ENCODE assay signal across 8 cellular contexts in genomic region chr12:32558941-32559340, GRCh38.
DNase-seq lines count a peak whose midpoint lies in the region; ATAC-seq and TF ChIP-seq lines count a peak whose summit lies in the region.

No MANE protein-coding gene starts in this region.

- H3K27ac ChIP-seq in RWPE2 (ENCODE audit: poor library complexity, severe bottlenecking): no peak overlapping the region
- no peak overlapping the region for H3K27ac ChIP-seq in WERI-Rb-1

- no peak overlapping the region for H3K4me3 ChIP-seq in RWPE2 (ENCODE audit: severe bottlenecking)
- H3K4me3 ChIP-seq in WERI-Rb-1 (ENCODE audit: low read depth, low read length): no peak overlapping the region

- peaks cover 6% of the 10 kb centered on the region for H3K4me1 ChIP-seq in RWPE2 (ENCODE audit: insufficient read depth, poor library complexity, severe bottlenecking)

- H3K27me3 ChIP-seq in RWPE2 (ENCODE audit: insufficient read depth, poor library complexity, severe bottlenecking) (no peaks in the 10 kb centered on the region), WERI-Rb-1 (ENCODE audit: insufficient read depth, low read depth, severe bottlenecking) (no peaks in the 10 kb centered on the region)

- no peaks in the 10 kb centered on the region for H3K9me3 Mint-ChIP-seq in osteocyte (ENCODE audit: unreplicated experiment)

- peak overlapping the region; percentile 60 for H3K27ac Mint-ChIP-seq in osteocyte (ENCODE audit: unreplicated experiment)

- POLR2A ChIA-PET in HEK293T (lab: Yijun Ruan, JAX): no interaction called here

- DNase-seq in RWPE2 (ENCODE audit: low spot score): no peak
- DNase-seq in osteocyte (ENCODE audit: extremely low spot score, unreplicated experiment): no peak
- DNase-seq in NCI-H1694 treated with DMSO at 0.1 percent for 48 hours (lab: John Stamatoyannopoulos, UW): no peak
- no peak for DNase-seq in NCI-H146 (lab: John Stamatoyannopoulos, UW)
- DNase-seq in HEK293T (ENCODE audit: extremely low spot score): no peak
- no peak for DNase-seq in WERI-Rb-1

- H3K36me3 Mint-ChIP-seq in osteocyte (ENCODE audit: unreplicated experiment): peaks cover 4% of the 10 kb centered on the region

- H3K36me3 ChIP-seq in RWPE2 (ENCODE audit: low read depth) (no peaks in the 10 kb centered on the region; the same call in 1 of the 2 replicates), WERI-Rb-1 (no peaks in the 10 kb centered on the region)

- H3K9me3 ChIP-seq in RWPE2 (ENCODE audit: severe bottlenecking) (no peaks in the 10 kb centered on the region), WERI-Rb-1 (ENCODE audit: severe bottlenecking) (no peaks in the 10 kb centered on the region)

- CTCF ChIA-PET in HEK293T (lab: Yijun Ruan, JAX): no interaction called here

- H3K4me3 Mint-ChIP-seq in osteocyte (ENCODE audit: unreplicated experiment): no peak overlapping the region

- TF ChIP-seq CTCF in RWPE2 (IDR thresholded peaks at IDR 0.05; ENCODE audit: poor library complexity, severe bottlenecking) (no peak), osteocyte (IDR thresholded peaks at IDR 0.05) (no peak), WERI-Rb-1 (IDR thresholded peaks at IDR 0.05; ENCODE audit: low read depth, low read length) (no peak)

- H3K4me1 Mint-ChIP-seq in osteocyte (ENCODE audit: unreplicated experiment): peaks cover 37% of the 10 kb centered on the region

- ATAC-seq in GM18867 (IDR thresholded peaks at IDR 0.05; ENCODE audit: unreplicated experiment): peak; percentile 97
- peak; percentile 99 for ATAC-seq in HG02840 (IDR thresholded peaks at IDR 0.05; ENCODE audit: low FRiP score, unreplicated experiment)
- peak; percentile 36; the same call in 2 of the 3 replicates for ATAC-seq in RWPE2 (ENCODE audit: low read depth)

- no peaks in the 10 kb centered on the region for H3K27me3 Mint-ChIP-seq in osteocyte (ENCODE audit: unreplicated experiment)

TF ChIP-seq in HEK293T, 16 proteins besides CTCF, POLR2A, EP300 and RAD21:
- TF ChIP-seq CTBP1 (IDR thresholded peaks at IDR 0.05; ENCODE audit: borderline replicate concordance) (no peak), HDGF (IDR thresholded peaks at IDR 0.05; ENCODE audit: borderline replicate concordance) (no peak), FOXK2 (IDR thresholded peaks at IDR 0.05) (no peak), ARNT (IDR thresholded peaks at IDR 0.05) (no peak), SUZ12 (IDR thresholded peaks at IDR 0.05) (no peak), FOXA1 (IDR thresholded peaks at IDR 0.05) (no peak), FOXM1 (IDR thresholded peaks at IDR 0.05; ENCODE audit: borderline replicate concordance) (no peak), ELF4 (IDR thresholded peaks at IDR 0.05) (no peak), L3MBTL2 (conservative IDR thresholded peaks at IDR 0.05) (no peak), BHLHE40 (IDR thresholded peaks at IDR 0.05; ENCODE audit: borderline replicate concordance) (no peak), ZNF384 (IDR thresholded peaks at IDR 0.05) (no peak), TARDBP (IDR thresholded peaks at IDR 0.05) (no peak), LEF1 (IDR thresholded peaks at IDR 0.05; ENCODE audit: borderline replicate concordance) (no peak), NFRKB (IDR thresholded peaks at IDR 0.05) (no peak), SP1 (IDR thresholded peaks at IDR 0.05) (no peak)
- TF ChIP-seq, protein P1, sequence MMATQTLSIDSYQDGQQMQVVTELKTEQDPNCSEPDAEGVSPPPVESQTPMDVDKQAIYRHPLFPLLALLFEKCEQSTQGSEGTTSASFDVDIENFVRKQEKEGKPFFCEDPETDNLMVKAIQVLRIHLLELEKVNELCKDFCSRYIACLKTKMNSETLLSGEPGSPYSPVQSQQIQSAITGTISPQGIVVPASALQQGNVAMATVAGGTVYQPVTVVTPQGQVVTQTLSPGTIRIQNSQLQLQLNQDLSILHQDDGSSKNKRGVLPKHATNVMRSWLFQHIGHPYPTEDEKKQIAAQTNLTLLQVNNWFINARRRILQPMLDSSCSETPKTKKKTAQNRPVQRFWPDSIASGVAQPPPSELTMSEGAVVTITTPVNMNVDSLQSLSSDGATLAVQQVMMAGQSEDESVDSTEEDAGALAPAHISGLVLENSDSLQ (IDR thresholded peaks at IDR 0.05): no peak

Comparison
In these comparisons a context has a peak if more than half of its experiments do, and no peak if none do; other contexts are left out.
1. ATAC-seq: peak in every context shown above with its lines; median percentile 99 in HG02840; 97 in GM18867; 36 in RWPE2.